8 cellular contexts compared by ENCODE assay signal in the genomic region with DNA sequence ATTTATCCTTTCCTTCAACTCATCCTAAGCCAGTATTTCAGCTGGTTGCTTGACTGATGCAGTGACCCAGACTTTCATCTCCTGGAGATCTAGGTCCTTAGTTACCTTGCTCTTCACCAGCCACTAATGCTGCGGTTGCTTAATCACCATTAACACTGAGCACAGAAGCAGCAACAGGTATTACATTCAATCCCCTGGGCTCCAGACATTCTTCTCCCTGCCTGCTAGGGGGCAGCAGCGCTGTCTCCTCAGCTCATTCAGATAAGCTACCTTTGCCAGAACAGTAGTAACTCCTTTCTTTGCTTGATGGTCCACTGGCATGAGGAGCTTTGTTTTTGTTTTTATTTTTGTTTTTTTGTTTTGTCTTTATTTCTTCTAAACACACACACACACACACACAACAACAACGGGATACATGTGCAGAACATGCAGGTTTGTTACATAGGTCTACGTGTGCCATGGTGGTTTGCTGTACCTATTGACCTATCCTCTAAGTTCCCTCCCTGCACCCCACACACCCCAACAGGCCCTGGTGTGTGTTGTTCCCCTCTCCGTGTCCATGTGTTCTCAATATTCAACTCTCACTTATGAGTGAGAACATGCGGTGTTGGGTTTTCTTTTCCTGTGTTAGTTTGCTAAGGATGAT.
DNase-seq lines count a peak whose midpoint lies in the region; ATAC-seq and TF ChIP-seq lines count a peak whose summit lies in the region.

No MANE protein-coding gene starts in this region.

- H3K9me2 ChIP-seq in SU-DHL-6 (replicated peaks; ENCODE audit: insufficient read depth, low read length) = no peaks in the 10 kb centered on the region

- peak; percentile 60 for ATAC-seq in left colon
- ATAC-seq in GM18498 (IDR thresholded peaks at IDR 0.05; ENCODE audit: unreplicated experiment) = no peak

- no peaks in the 10 kb centered on the region for H3K4me1 ChIP-seq in CD8-positive, alpha-beta memory T cell (ENCODE audit: insufficient read depth, low read length)

- POLR2A ChIA-PET in CD8-positive, alpha-beta memory T cell (lab: Charles Lee) = no interaction called here

- H3K4me1 Mint-ChIP-seq in CD8-positive, alpha-beta memory T cell = no peaks in the 10 kb centered on the region

- H2AFZ ChIP-seq in SU-DHL-6 (ENCODE audit: low read depth, low read length, severe bottlenecking) = no peak overlapping the region

- peaks cover 3 to 15% (median 13%) of the 10 kb centered on the region in 5 donors for H3K9me3 Mint-ChIP-seq in CD8-positive, alpha-beta memory T cell

- no peak overlapping the region for H3K27ac Mint-ChIP-seq in CD8-positive, alpha-beta memory T cell

- no peaks in the 10 kb centered on the region for H3F3A ChIP-seq in SU-DHL-6 (ENCODE audit: insufficient read depth)

- H3K36me3 Mint-ChIP-seq in CD8-positive, alpha-beta memory T cell = no peaks in the 10 kb centered on the region

- peak; percentile 39 for TF ChIP-seq CTCF in SU-DHL-6 (IDR thresholded peaks at IDR 0.05; ENCODE audit: insufficient read depth, low read length, poor library complexity, severe bottlenecking)

- intact Hi-C loops in left colon (cut with DNase I, micrococcal nuclease) = no loop called here

- H3K4me2 ChIP-seq in SU-DHL-6 (ENCODE audit: low read depth, low read length, poor library complexity, severe bottlenecking) = no peak overlapping the region

- H4K20me1 ChIP-seq in SU-DHL-6 (ENCODE audit: low read depth, low read length) = no peaks in the 10 kb centered on the region

- H3K27me3 ChIP-seq in SU-DHL-6 (ENCODE audit: low read length) = no peaks in the 10 kb centered on the region
- H3K27me3 ChIP-seq in CD8-positive, alpha-beta memory T cell (ENCODE audit: insufficient read depth, low read length, poor library complexity, severe bottlenecking) = no peaks in the 10 kb centered on the region

- in situ Hi-C loops in G401 (cut with HindIII; ENCODE audit: low sequenced_read_pairs) = no loop called here

- no peak overlapping the region for H3K4me3 ChIP-seq in SU-DHL-6 (ENCODE audit: insufficient read depth, low read length, poor library complexity, severe bottlenecking)
- no peak overlapping the region for H3K4me3 ChIP-seq in CD8-positive, alpha-beta memory T cell (ENCODE audit: low read length)

- no peak overlapping the region for H3K4me3 Mint-ChIP-seq in CD8-positive, alpha-beta memory T cell

- H3K9me3 ChIP-seq in SU-DHL-6 (ENCODE audit: insufficient read depth, low read length) = no peaks in the 10 kb centered on the region; the same call in 1 of the 2 replicates
- no peaks in the 10 kb centered on the region for H3K9me3 ChIP-seq in CD8-positive, alpha-beta memory T cell (ENCODE audit: low read length)

- no peak overlapping the region for H3K27ac ChIP-seq in SU-DHL-6 (ENCODE audit: low read depth, low read length)
- no peak overlapping the region for H3K27ac ChIP-seq in CD8-positive, alpha-beta memory T cell (ENCODE audit: low read depth, low read length)

- CTCF ChIA-PET in CD8-positive, alpha-beta memory T cell (lab: Charles Lee) = no interaction called here

- no peak overlapping the region for H3K9ac ChIP-seq in SU-DHL-6 (ENCODE audit: low read length)

- no peaks in the 10 kb centered on the region for H3K36me3 ChIP-seq in SU-DHL-6 (ENCODE audit: low read length)
- H3K36me3 ChIP-seq in CD8-positive, alpha-beta memory T cell (ENCODE audit: insufficient read depth, low read length) = no peaks in the 10 kb centered on the region

- H3K27me3 Mint-ChIP-seq in CD8-positive, alpha-beta memory T cell = peaks cover 0 to 1% of the 10 kb centered on the region in 2 donors

- DNase-seq in Daoy (ENCODE audit: low read depth) = peak; percentile 7
- peak; percentile 19 for DNase-seq in HuH-7 (ENCODE audit: low spot score)
- DNase-seq in left colon = peak in 1 of 2 donors; percentile 9
- DNase-seq in G401 (ENCODE audit: low spot score) = no peak
- DNase-seq in C1 segment of cervical spinal cord (lab: John Stamatoyannopoulos, UW) = no peak
- no peak for DNase-seq in CD8-positive, alpha-beta memory T cell

- no peaks in the 10 kb centered on the region for H3K79me2 ChIP-seq in SU-DHL-6 (ENCODE audit: insufficient read depth, low read length)

Comparison
In these comparisons a context has a peak if more than half of its experiments do, and no peak if none do; other contexts are left out.
1. DNase-seq: peak in Daoy (single experiment) and HuH-7 (single experiment); none in G401 (single experiment), C1 segment of cervical spinal cord (0 of 14) and CD8-positive, alpha-beta memory T cell (0 of 5).